Comparison of ENCODE assay signal across 19 cellular contexts in the genomic region with DNA sequence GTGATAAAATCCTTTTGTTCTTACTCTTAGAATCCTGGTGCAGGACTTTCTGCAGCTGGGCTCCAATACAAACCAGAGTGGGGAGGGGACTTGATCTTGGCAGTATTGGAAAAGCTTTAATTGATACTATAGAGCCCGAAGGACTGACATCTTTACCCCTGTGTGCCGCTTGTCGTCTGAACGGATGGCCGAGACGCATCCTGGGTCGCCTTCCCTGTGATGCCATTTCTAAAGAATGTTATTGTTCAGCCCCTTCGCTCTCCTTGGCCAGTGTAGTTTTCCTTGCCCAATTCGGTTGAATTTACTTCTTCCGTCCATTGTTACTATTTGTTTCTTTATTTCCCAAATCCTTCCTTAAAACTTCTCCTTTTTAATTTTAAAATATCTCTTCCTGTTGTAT.
A peak's percentile ranks its signal among the peaks of the same experiment; 100 is the strongest.
DNase-seq lines count a peak whose midpoint lies in the region; ATAC-seq and TF ChIP-seq lines count a peak whose summit lies in the region.
"Had no signal": no experiment of that assay in that cellular context is flagged by ENCODE, and none has a peak within 500 bp of the region (broad histone marks: within the 10 kb centered on the region; RNA-seq: fewer than 3 reads in every experiment).

No MANE protein-coding gene starts in this region.

- no peaks in the 10 kb centered on the region for H3K36me3 ChIP-seq in left ventricle myocardium inferior
- no peaks in the 10 kb centered on the region for H3K36me3 ChIP-seq in endodermal cell (ENCODE audit: control insufficient read depth, insufficient read depth, low read length)
- no peaks in the 10 kb centered on the region for H3K36me3 ChIP-seq in mesodermal cell (ENCODE audit: control insufficient read depth, insufficient read depth, low read length)
- no peaks in the 10 kb centered on the region for H3K36me3 ChIP-seq in upper lobe of right lung
- H3K36me3 ChIP-seq in PC-3 (ENCODE audit: low read depth, low read length), result no peaks in the 10 kb centered on the region
- H3K36me3 ChIP-seq: brain microvascular endothelial cell had no signal

- H4K20me1 ChIP-seq in PC-3 (ENCODE audit: low read length), result no peaks in the 10 kb centered on the region

- WGBS in endodermal cell (ENCODE audit: insufficient coverage in 1 of 2, insufficient read length in 1 of 2), 2 experiments, result 35 to 56% methylated on average over 7 to 10 of the region's 10 CpGs
- 18 to 19% methylated on average over 6 to 7 of the region's 10 CpGs for WGBS in mesodermal cell (ENCODE audit: insufficient coverage in 2 of 2), 2 experiments

- H3K27me3 Mint-ChIP-seq in endodermal cell (ENCODE audit: insufficient read depth), result no peaks in the 10 kb centered on the region
- no peaks in the 10 kb centered on the region for H3K27me3 Mint-ChIP-seq in activated CD8-positive, alpha-beta memory T cell treated with anti-CD3 and anti-CD28 coated beads, Interleukin-2, amount 10 ng/mL, durations not matched to agents 7 days and 5 days
- H3K27me3 Mint-ChIP-seq: activated CD4-positive, alpha-beta T cell treated with anti-CD3 and anti-CD28 coated beads, Interleukin-2, amount 10 ng/mL, durations not matched to agents 7 days and 5 days; CD4-positive, CD25-positive, alpha-beta regulatory T cell had no signal

- CTCF ChIA-PET in PC-3 (lab: Charles Lee), result no interaction called here
- CTCF ChIA-PET in activated CD8-positive, alpha-beta memory T cell treated with anti-CD3 and anti-CD28 coated beads, Interleukin-2, amount 10 ng/mL, durations not matched to agents 7 days and 5 days (lab: Charles Lee), result no interaction called here

- no peak for ATAC-seq in Right ventricle myocardium inferior
- ATAC-seq in upper lobe of right lung, result no peak
- ATAC-seq in PC-3, result no peak
- ATAC-seq in activated CD8-positive, alpha-beta memory T cell treated with anti-CD3 and anti-CD28 coated beads, Interleukin-2, amount 10 ng/mL, durations not matched to agents 7 days and 5 days, result no peak
- ATAC-seq: Panc1 had no signal

- peaks cover 22% of the 10 kb centered on the region for H3K4me1 Mint-ChIP-seq in endodermal cell
- peaks cover 22% of the 10 kb centered on the region for H3K4me1 Mint-ChIP-seq in activated CD8-positive, alpha-beta memory T cell treated with anti-CD3 and anti-CD28 coated beads, Interleukin-2, amount 10 ng/mL, durations not matched to agents 7 days and 5 days
- H3K4me1 Mint-ChIP-seq: activated CD4-positive, alpha-beta T cell treated with anti-CD3 and anti-CD28 coated beads, Interleukin-2, amount 10 ng/mL, durations not matched to agents 7 days and 5 days had no signal

- H3K79me2 ChIP-seq in PC-3 (ENCODE audit: low read length), result 0 out of 2 replicates have a peak, but pooled peaks cover 4% of the 10 kb centered on the region

- no peak overlapping the region for H2AFZ ChIP-seq in PC-3 (ENCODE audit: low read length)

- DNase-seq in left ventricle myocardium inferior, result no peak
- DNase-seq in Right ventricle myocardium inferior (ENCODE audit: missing footprints), result no peak
- DNase-seq in endodermal cell, result peak; percentile 64
- DNase-seq in upper lobe of right lung, result no peak
- no peak for DNase-seq in PC-3
- no peak for DNase-seq in activated CD8-positive, alpha-beta memory T cell treated with anti-CD3 and anti-CD28 coated beads, Interleukin-2, amount 10 ng/mL, durations not matched to agents 7 days and 5 days
- DNase-seq in activated T-cell treated with anti-CD3 and anti-CD28 coated beads for 4 hours, result no peak
- DNase-seq: activated CD4-positive, alpha-beta T cell treated with anti-CD3 and anti-CD28 coated beads, Interleukin-2, amount 10 ng/mL, durations not matched to agents 7 days and 5 days; activated naive CD4-positive, alpha-beta T cell treated with anti-CD3 and anti-CD28 coated beads, Interleukin-2, amount 50 U/mL, for 16 hours; brain microvascular endothelial cell; CD4-positive, CD25-positive, alpha-beta regulatory T cell; DMS79; hypothalamus; NCI-H1436 treated with DMSO at 0.1 percent for 48 hours; NCI-H82; posterior cingulate gyrus; stimulated activated naive CD4-positive, alpha-beta T cell had no signal

- no peaks in the 10 kb centered on the region for H3K9me2 ChIP-seq in PC-3 (replicated peaks; ENCODE audit: low read length)

- H3K27ac Mint-ChIP-seq in endodermal cell, result peak overlapping the region; percentile 77
- no peak overlapping the region for H3K27ac Mint-ChIP-seq in activated CD8-positive, alpha-beta memory T cell treated with anti-CD3 and anti-CD28 coated beads, Interleukin-2, amount 10 ng/mL, durations not matched to agents 7 days and 5 days
- H3K27ac Mint-ChIP-seq: activated CD4-positive, alpha-beta T cell treated with anti-CD3 and anti-CD28 coated beads, Interleukin-2, amount 10 ng/mL, durations not matched to agents 7 days and 5 days; CD4-positive, CD25-positive, alpha-beta regulatory T cell had no signal

- H3K4me2 ChIP-seq in PC-3 (ENCODE audit: low read length), result no peak overlapping the region

- TF ChIP-seq CTCF in left ventricle myocardium inferior (IDR thresholded peaks at IDR 0.05; ENCODE audit: borderline replicate concordance) (no peak), endodermal cell (conservative IDR thresholded peaks at IDR 0.05) (no peak), upper lobe of right lung (IDR thresholded peaks at IDR 0.05) (no peak), PC-3 (conservative IDR thresholded peaks at IDR 0.05; ENCODE audit: low read depth, low read length) (no peak)

- POLR2A ChIA-PET in PC-3 (lab: Charles Lee; ENCODE audit: unreplicated experiment), result no interaction called here

- no peaks in the 10 kb centered on the region for H3F3A ChIP-seq in PC-3 (ENCODE audit: low read length, unreplicated experiment)

- H3K4me3 ChIP-seq in left ventricle myocardium inferior, result peak overlapping the region; percentile 11
- no peak overlapping the region for H3K4me3 ChIP-seq in endodermal cell (ENCODE audit: low read length)
- H3K4me3 ChIP-seq in mesodermal cell (ENCODE audit: extremely low read depth, insufficient read depth, low read length, poor library complexity, severe bottlenecking), result no peak overlapping the region
- H3K4me3 ChIP-seq in upper lobe of right lung, result no peak overlapping the region
- no peak overlapping the region for H3K4me3 ChIP-seq in PC-3 (ENCODE audit: low read length)

- BruUV-seq in PC-3 (replicated peaks; lab: Mats Ljungman, UMichigan), result no TSS peak

- H3K9me3 Mint-ChIP-seq in endodermal cell, result peaks cover 75% of the 10 kb centered on the region
- no peaks in the 10 kb centered on the region for H3K9me3 Mint-ChIP-seq in activated CD8-positive, alpha-beta memory T cell treated with anti-CD3 and anti-CD28 coated beads, Interleukin-2, amount 10 ng/mL, durations not matched to agents 7 days and 5 days (ENCODE audit: low read depth)
- H3K9me3 Mint-ChIP-seq: activated CD4-positive, alpha-beta T cell treated with anti-CD3 and anti-CD28 coated beads, Interleukin-2, amount 10 ng/mL, durations not matched to agents 7 days and 5 days had no signal

- intact Hi-C loops in left ventricle myocardium inferior (cut with micrococcal nuclease), result no loop called here
- intact Hi-C loops in Right ventricle myocardium inferior (cut with DNase I), result no loop called here
- intact Hi-C loops in upper lobe of right lung (cut with DNase I), result no loop called here
- intact Hi-C loops in PC-3 (cut with micrococcal nuclease), result no loop called here

- no peak overlapping the region for H3K9ac ChIP-seq in endodermal cell (ENCODE audit: extremely low read depth, low read length, poor library complexity, severe bottlenecking)
- H3K9ac ChIP-seq in PC-3 (ENCODE audit: low read length), result no peak overlapping the region

- H3K27ac ChIP-seq in left ventricle myocardium inferior (replicated peaks) (peak overlapping the region; percentile 87), endodermal cell (ENCODE audit: low read depth, low read length) (peak overlapping the region; percentile 96), mesodermal cell (ENCODE audit: low read depth, low read length, severe bottlenecking) (peak overlapping the region; percentile 59), upper lobe of right lung (peak overlapping the region; percentile 6), PC-3 (ENCODE audit: low read length) (no peak overlapping the region)
- H3K27ac ChIP-seq: brain microvascular endothelial cell had no signal

- no peak overlapping the region for H3K4me3 Mint-ChIP-seq in endodermal cell
- no peak overlapping the region for H3K4me3 Mint-ChIP-seq in activated CD8-positive, alpha-beta memory T cell treated with anti-CD3 and anti-CD28 coated beads, Interleukin-2, amount 10 ng/mL, durations not matched to agents 7 days and 5 days
- H3K4me3 Mint-ChIP-seq: activated CD4-positive, alpha-beta T cell treated with anti-CD3 and anti-CD28 coated beads, Interleukin-2, amount 10 ng/mL, durations not matched to agents 7 days and 5 days; CD4-positive, CD25-positive, alpha-beta regulatory T cell had no signal

- H3K4me1 ChIP-seq in left ventricle myocardium inferior, result peaks cover 100% of the 10 kb centered on the region
- H3K4me1 ChIP-seq in endodermal cell (ENCODE audit: control insufficient read depth, insufficient read depth, low read length), result no peaks in the 10 kb centered on the region
- peaks cover 12% of the 10 kb centered on the region for H3K4me1 ChIP-seq in mesodermal cell (ENCODE audit: control insufficient read depth, insufficient read depth, low read length, poor library complexity, severe bottlenecking)
- peaks cover 26% of the 10 kb centered on the region for H3K4me1 ChIP-seq in upper lobe of right lung
- H3K4me1 ChIP-seq in PC-3 (ENCODE audit: insufficient read depth, low read length), result no peaks in the 10 kb centered on the region

- H3K27me3 ChIP-seq in left ventricle myocardium inferior (ENCODE audit: low read depth) (no peaks in the 10 kb centered on the region), endodermal cell (ENCODE audit: control insufficient read depth, insufficient read depth, low read length, poor library complexity, severe bottlenecking) (no peaks in the 10 kb centered on the region), upper lobe of right lung (no peaks in the 10 kb centered on the region), PC-3 (ENCODE audit: low read length) (no peaks in the 10 kb centered on the region)
- H3K27me3 ChIP-seq: brain microvascular endothelial cell had no signal

- H3K36me3 Mint-ChIP-seq in endodermal cell (ENCODE audit: low read depth), result peaks cover 2% of the 10 kb centered on the region
- H3K36me3 Mint-ChIP-seq in activated CD8-positive, alpha-beta memory T cell treated with anti-CD3 and anti-CD28 coated beads, Interleukin-2, amount 10 ng/mL, durations not matched to agents 7 days and 5 days, result no peaks in the 10 kb centered on the region

- H3K9me3 ChIP-seq in left ventricle myocardium inferior (replicated peaks) (no peaks in the 10 kb centered on the region), endodermal cell (ENCODE audit: control insufficient read depth, low read length) (no peaks in the 10 kb centered on the region), mesodermal cell (ENCODE audit: control insufficient read depth, low read length) (no peaks in the 10 kb centered on the region), upper lobe of right lung (no peaks in the 10 kb centered on the region), PC-3 (ENCODE audit: low read length) (no peaks in the 10 kb centered on the region)
